Comparison of ENCODE assay signal across 8 cellular contexts in genomic region chr1:117534995-117535467, GRCh38.
A peak's percentile ranks its signal among the peaks of the same experiment; 100 is the strongest.
DNase-seq lines count a peak whose midpoint lies in the region; ATAC-seq, FAIRE-seq and TF ChIP-seq lines count a peak whose summit lies in the region.

No MANE protein-coding gene starts in this region.

- peak; percentile 80 for TF ChIP-seq CTCF in bronchial epithelial cell (IDR thresholded peaks at IDR 0.05; ENCODE audit: insufficient read depth, low read length, severe bottlenecking)

- no peaks in the 10 kb centered on the region for H3K36me3 ChIP-seq in bronchial epithelial cell (ENCODE audit: control insufficient read depth, insufficient read depth, low read length)

- ATAC-seq in HG02798 (IDR thresholded peaks at IDR 0.05; ENCODE audit: poor library complexity, unreplicated experiment): peak; percentile 78
- ATAC-seq in left colon: peak; percentile 79

- H3K27me3 ChIP-seq in bronchial epithelial cell (ENCODE audit: control insufficient read depth, insufficient read depth, low read length): no peaks in the 10 kb centered on the region

- FAIRE-seq in bronchial epithelial cell (lab: Jason Lieb, UNC): no peak

- DNase-seq in stimulated activated naive CD4-positive, alpha-beta T cell (lab: John Stamatoyannopoulos, UW): peak in 5 of 6 experiments; percentile 11 to 71 (median 51)
- DNase-seq in stimulated activated naive CD4-positive, alpha-beta T cell treated with Interleukin-2 at 50 U/mL for 16 hours (lab: John Stamatoyannopoulos, UW): no peak
- DNase-seq in NCI-H1417 treated with DMSO at 0.1 percent for 48 hours (lab: John Stamatoyannopoulos, UW): peak; percentile 8
- peak in 4 of 5 donors; percentile 9 to 77 (median 26) for DNase-seq in T-helper 1 cell
- DNase-seq in bronchial epithelial cell (ENCODE audit: low read depth): peak; percentile 68
- peak in 1 of 2 donors; percentile 23 for DNase-seq in left colon
- peak; percentile 10 to 15 for DNase-seq in stimulated activated CD4-positive, alpha-beta T cell treated with anti-CD3 and anti-CD28 coated beads, Interleukin-4, amount 100 ng/mL, for 4 hours

- no peak overlapping the region for H3K4me3 ChIP-seq in bronchial epithelial cell (ENCODE audit: low read depth, low read length)

- intact Hi-C loops in left colon (cut with DNase I, micrococcal nuclease): loop anchor here (5.0 to 10.0 kb wide), 2 partner anchors 220 to 222 kb away; no protein-coding TSS in a partner anchor
